9 cellular contexts compared by ENCODE assay signal in genomic region chr1:174874337-174875053, GRCh38.
DNase-seq lines count a peak whose midpoint lies in the region; ATAC-seq and TF ChIP-seq lines count a peak whose summit lies in the region.
"Had no signal": no experiment of that assay in that cellular context is flagged by ENCODE, and none has a peak within 500 bp of the region (broad histone marks: within the 10 kb centered on the region; RNA-seq: fewer than 3 reads in every experiment).

No MANE protein-coding gene starts in this region.

- no peaks in the 10 kb centered on the region for H3K9me2 ChIP-seq in PC-3 (replicated peaks; ENCODE audit: low read length)

- peaks cover 10% of the 10 kb centered on the region for H3K4me1 Mint-ChIP-seq in activated CD8-positive, alpha-beta memory T cell treated with anti-CD3 and anti-CD28 coated beads, Interleukin-2, amount 10 ng/mL, durations not matched to agents 7 days and 5 days

- no peak overlapping the region for H3K9ac ChIP-seq in PC-3 (ENCODE audit: low read length)

- peaks cover 26% of the 10 kb centered on the region for H3K4me1 ChIP-seq in PC-3 (ENCODE audit: insufficient read depth, low read length)

- H2AFZ ChIP-seq in PC-3 (ENCODE audit: low read length), result no peak overlapping the region

- intact Hi-C loops in PC-3 (cut with micrococcal nuclease), result loop anchor here (10.0 kb wide), 1 partner anchor 80 kb away; no protein-coding TSS in a partner anchor

- TF ChIP-seq CTCF in PC-3 (conservative IDR thresholded peaks at IDR 0.05; ENCODE audit: low read depth, low read length) (no peak), RWPE1 (conservative IDR thresholded peaks at IDR 0.05; ENCODE audit: low read depth) (no peak)

- H3K27me3 Mint-ChIP-seq in activated CD8-positive, alpha-beta memory T cell treated with anti-CD3 and anti-CD28 coated beads, Interleukin-2, amount 10 ng/mL, durations not matched to agents 7 days and 5 days, result no peaks in the 10 kb centered on the region

- H3K4me3 ChIP-seq in PC-3 (ENCODE audit: low read length), result no peak overlapping the region

- peak overlapping the region; percentile 69 for H3K27ac Mint-ChIP-seq in activated CD8-positive, alpha-beta memory T cell treated with anti-CD3 and anti-CD28 coated beads, Interleukin-2, amount 10 ng/mL, durations not matched to agents 7 days and 5 days

- H3K4me3 Mint-ChIP-seq in activated CD8-positive, alpha-beta memory T cell treated with anti-CD3 and anti-CD28 coated beads, Interleukin-2, amount 10 ng/mL, durations not matched to agents 7 days and 5 days, result peak overlapping the region; percentile 69

- no peaks in the 10 kb centered on the region for H3K27me3 ChIP-seq in PC-3 (ENCODE audit: low read length)

- no peaks in the 10 kb centered on the region for H3F3A ChIP-seq in PC-3 (ENCODE audit: low read length, unreplicated experiment)

- no peaks in the 10 kb centered on the region for H3K79me2 ChIP-seq in PC-3 (ENCODE audit: low read length)

- no peaks in the 10 kb centered on the region for H3K36me3 ChIP-seq in PC-3 (ENCODE audit: low read depth, low read length)

- H4K20me1 ChIP-seq in PC-3 (ENCODE audit: low read length), result no peaks in the 10 kb centered on the region

- POLR2A ChIA-PET in PC-3 (lab: Charles Lee; ENCODE audit: unreplicated experiment) (no interaction called here), RWPE1 (lab: Yijun Ruan, JAX; ENCODE audit: low non-redundant PET) (no interaction called here)

- BruUV-seq in PC-3 (replicated peaks; lab: Mats Ljungman, UMichigan), result no TSS peak

- H3K4me2 ChIP-seq in PC-3 (ENCODE audit: low read length), result peak overlapping the region; percentile 72; the same call in 1 of the 2 replicates

- H3K36me3 Mint-ChIP-seq in activated CD8-positive, alpha-beta memory T cell treated with anti-CD3 and anti-CD28 coated beads, Interleukin-2, amount 10 ng/mL, durations not matched to agents 7 days and 5 days, result peaks cover 2% of the 10 kb centered on the region

- no peak for DNase-seq in activated CD8-positive, alpha-beta memory T cell treated with anti-CD3 and anti-CD28 coated beads, Interleukin-2, amount 10 ng/mL, durations not matched to agents 7 days and 5 days
- DNase-seq in activated CD8-positive, alpha-beta memory T cell treated with anti-CD3 and anti-CD28 coated beads for 24 hours, result no peak
- no peak for DNase-seq in PC-3
- no peak for DNase-seq in left lobe of liver (ENCODE audit: low spot score)
- no peak for DNase-seq in stimulated activated CD4-positive, alpha-beta T cell treated with anti-CD3 and anti-CD28 coated beads, Interleukin-15, amount 100 ng/mL, for 24 hours
- no peak for DNase-seq in RWPE1 (ENCODE audit: low spot score)
- DNase-seq in LoVo (ENCODE audit: low spot score), result no peak
- DNase-seq: DND-41 had no signal

- H3K9me3 ChIP-seq in PC-3 (ENCODE audit: low read length), result no peaks in the 10 kb centered on the region

- H3K27ac ChIP-seq in PC-3 (ENCODE audit: low read length) (no peak overlapping the region), RWPE1 (no peak overlapping the region)

- CTCF ChIA-PET in activated CD8-positive, alpha-beta memory T cell treated with anti-CD3 and anti-CD28 coated beads, Interleukin-2, amount 10 ng/mL, durations not matched to agents 7 days and 5 days (lab: Charles Lee), result interaction anchor here (0.7 kb wide), 1 partner anchor 14 kb away, joined by 3 read pairs; no protein-coding TSS in a partner anchor
- CTCF ChIA-PET in PC-3 (lab: Charles Lee), result no interaction called here
- CTCF ChIA-PET in RWPE1 (lab: Yijun Ruan, JAX), result interaction anchor here (0.7 kb wide), 1 partner anchor 38 kb away, joined by 3 read pairs; no protein-coding TSS in a partner anchor

- ATAC-seq in activated CD8-positive, alpha-beta memory T cell treated with anti-CD3 and anti-CD28 coated beads, Interleukin-2, amount 10 ng/mL, durations not matched to agents 7 days and 5 days, result peak; percentile 55
- peak; percentile 72 for ATAC-seq in HG02759 (IDR thresholded peaks at IDR 0.05; ENCODE audit: unreplicated experiment)
- no peak for ATAC-seq in PC-3
- ATAC-seq in left lobe of liver, result peak; percentile 82

- H3K9me3 Mint-ChIP-seq in activated CD8-positive, alpha-beta memory T cell treated with anti-CD3 and anti-CD28 coated beads, Interleukin-2, amount 10 ng/mL, durations not matched to agents 7 days and 5 days (ENCODE audit: low read depth), result no peaks in the 10 kb centered on the region
